2 cellular contexts compared by ENCODE assay signal in genomic region chr19:40286235-40286530, GRCh38.
TF ChIP-seq lines count a peak whose summit lies in the region.

No MANE protein-coding gene starts in this region.

TF ChIP-seq in SK-N-SH, 30 proteins besides CTCF, POLR2A, EP300 and RAD21 (continued from another document):
- TF ChIP-seq ZBTB33 (IDR thresholded peaks at IDR 0.05; ENCODE audit: borderline replicate concordance, low read depth) (no peak), TAF1 (IDR thresholded peaks at IDR 0.05; ENCODE audit: borderline replicate concordance, low read depth, low read length) (no peak), RFX5 (IDR thresholded peaks at IDR 0.05; ENCODE audit: low read length) (no peak), SIN3A (IDR thresholded peaks at IDR 0.05; ENCODE audit: borderline replicate concordance, low read depth, low read length) (no peak), GATA2 (CRISPR knock-in tag; IDR thresholded peaks at IDR 0.05) (no peak), SMC3 (IDR thresholded peaks at IDR 0.05; ENCODE audit: low read depth, low read length) (no peak)

TF ChIP-seq in SK-N-SH treated with all-trans-retinoic acid at 6 μM for 48 hours, 23 proteins besides CTCF, POLR2A, EP300 and RAD21 (continued from another document):
- TF ChIP-seq, protein P1, sequence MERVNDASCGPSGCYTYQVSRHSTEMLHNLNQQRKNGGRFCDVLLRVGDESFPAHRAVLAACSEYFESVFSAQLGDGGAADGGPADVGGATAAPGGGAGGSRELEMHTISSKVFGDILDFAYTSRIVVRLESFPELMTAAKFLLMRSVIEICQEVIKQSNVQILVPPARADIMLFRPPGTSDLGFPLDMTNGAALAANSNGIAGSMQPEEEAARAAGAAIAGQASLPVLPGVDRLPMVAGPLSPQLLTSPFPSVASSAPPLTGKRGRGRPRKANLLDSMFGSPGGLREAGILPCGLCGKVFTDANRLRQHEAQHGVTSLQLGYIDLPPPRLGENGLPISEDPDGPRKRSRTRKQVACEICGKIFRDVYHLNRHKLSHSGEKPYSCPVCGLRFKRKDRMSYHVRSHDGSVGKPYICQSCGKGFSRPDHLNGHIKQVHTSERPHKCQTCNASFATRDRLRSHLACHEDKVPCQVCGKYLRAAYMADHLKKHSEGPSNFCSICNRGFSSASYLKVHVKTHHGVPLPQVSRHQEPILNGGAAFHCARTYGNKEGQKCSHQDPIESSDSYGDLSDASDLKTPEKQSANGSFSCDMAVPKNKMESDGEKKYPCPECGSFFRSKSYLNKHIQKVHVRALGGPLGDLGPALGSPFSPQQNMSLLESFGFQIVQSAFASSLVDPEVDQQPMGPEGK (CRISPR knock-in tag; IDR thresholded peaks at IDR 0.05; ENCODE audit: borderline replicate concordance), result no peak
- TF ChIP-seq ZNF70 (CRISPR knock-in tag; IDR thresholded peaks at IDR 0.05), result no peak
- no peak for TF ChIP-seq SNAI2 (CRISPR knock-in tag; IDR thresholded peaks at IDR 0.05)
- no peak for TF ChIP-seq ZC3H10 (CRISPR knock-in tag; IDR thresholded peaks at IDR 0.05)
- no peak for TF ChIP-seq ISL1 (CRISPR knock-in tag; IDR thresholded peaks at IDR 0.05)
- no peak for TF ChIP-seq TOX (CRISPR knock-in tag; IDR thresholded peaks at IDR 0.05; ENCODE audit: borderline replicate concordance)
- no peak for TF ChIP-seq PPARA (CRISPR knock-in tag; IDR thresholded peaks at IDR 0.05; ENCODE audit: borderline replicate concordance)
- no peak for TF ChIP-seq CSRNP3 (CRISPR knock-in tag; IDR thresholded peaks at IDR 0.05)
- TF ChIP-seq ZNF8 (CRISPR knock-in tag; IDR thresholded peaks at IDR 0.05), result no peak
- TF ChIP-seq CREB5 (CRISPR knock-in tag; IDR thresholded peaks at IDR 0.05; ENCODE audit: low read depth), result no peak
